ENCODE assay signal across 27 cellular contexts in genomic region chr9:36315283-36315682, GRCh38. TPM values are rescaled to one million over a fixed set of nuclear protein-coding genes. Genes with fewer than 3 reads are reported as not detected.
DNase-seq lines count a peak whose midpoint lies in the region; ATAC-seq, FAIRE-seq and TF ChIP-seq lines count a peak whose summit lies in the region.
"Had no signal": no experiment of that assay in that cellular context is flagged by ENCODE, and none has a peak within 500 bp of the region (broad histone marks: within the 10 kb centered on the region; RNA-seq: fewer than 3 reads in every experiment).

No MANE protein-coding gene starts in this region.

- H3K23ac ChIP-seq in trophoblast cell (ENCODE audit: low read length): no peak overlapping the region

- ATAC-seq in CD4-positive, CD25-positive, alpha-beta regulatory T cell (ENCODE audit: low read depth in 2 of 2): no peak
- ATAC-seq in Panc1: no peak
- ATAC-seq: activated CD8-positive, alpha-beta T cell treated with anti-CD3 and anti-CD28 coated beads, Interleukin-2, amount 10 ng/mL, durations not matched to agents 7 days and 5 days; esophagus mucosa; GM12878; naive thymus-derived CD4-positive, alpha-beta T cell had no signal

- no TSS peak for BruUV-seq in Panc1 (replicated peaks; lab: Mats Ljungman, UMichigan)

- intact Hi-C loops in Panc1 (cut with micrococcal nuclease; ENCODE audit: unreplicated experiment): no loop called here

- H3K9me3 ChIP-seq in CD4-positive, CD25-positive, alpha-beta regulatory T cell (ENCODE audit: control insufficient read depth in 2 of 2, low read length in 2 of 2): no peaks in the 10 kb centered on the region
- no peaks in the 10 kb centered on the region for H3K9me3 ChIP-seq in Panc1 (ENCODE audit: control insufficient read depth, insufficient read depth, low read depth, low read length)
- no peaks in the 10 kb centered on the region for H3K9me3 ChIP-seq in keratinocyte (ENCODE audit: control insufficient read depth, low read depth, low read length)
- peaks cover 1% of the 10 kb centered on the region for H3K9me3 ChIP-seq in trophoblast cell (ENCODE audit: insufficient read depth, low read depth, low read length)

- no peak overlapping the region for H2BK5ac ChIP-seq in trophoblast cell (ENCODE audit: low read depth, low read length, poor library complexity)

- FAIRE-seq in keratinocyte (lab: Jason Lieb, UNC): peak; percentile 63
- FAIRE-seq: GM12878, islet of Langerhans had no signal

- H2BK12ac ChIP-seq in trophoblast cell (ENCODE audit: low read length): no peak overlapping the region

- peak overlapping the region in 2 of 3 donors; percentile 69 to 82 for H3K27ac Mint-ChIP-seq in CD4-positive, CD25-positive, alpha-beta regulatory T cell
- H3K27ac Mint-ChIP-seq in progenitor cell of endocrine pancreas: peak overlapping the region; percentile 84
- H3K27ac Mint-ChIP-seq in activated CD4-positive, alpha-beta T cell treated with anti-CD3 and anti-CD28 coated beads, Interleukin-2, amount 10 ng/mL, durations not matched to agents 7 days and 5 days: no peak overlapping the region
- H3K27ac Mint-ChIP-seq: activated CD8-positive, alpha-beta T cell treated with anti-CD3 and anti-CD28 coated beads, Interleukin-2, amount 10 ng/mL, durations not matched to agents 7 days and 5 days; activated T-cell treated with anti-CD3 and anti-CD28 coated beads, Interleukin-2, amount 50 U/mL, for 24 hours; naive thymus-derived CD4-positive, alpha-beta T cell had no signal

- H3K79me1 ChIP-seq in trophoblast cell (ENCODE audit: low read length): no peaks in the 10 kb centered on the region

- H3K9me1 ChIP-seq in keratinocyte (ENCODE audit: control insufficient read depth, extremely low read depth, insufficient read depth, low read length): no peaks in the 10 kb centered on the region

- dilution Hi-C loops in keratinocyte (cut with MboI; ENCODE audit: extremely low pct_ligation_motif_present, low sequenced_read_pairs): no loop called here

- CTCF ChIA-PET in Panc1 (lab: Charles Lee): no interaction called here
- CTCF ChIA-PET in activated CD4-positive, alpha-beta T cell treated with anti-CD3 and anti-CD28 coated beads, Interleukin-2, amount 10 ng/mL, durations not matched to agents 7 days and 5 days (lab: Charles Lee): interaction anchor here (1.7 to 2.0 kb wide), 2 partner anchors 13 to 50 kb away, joined by 4 to 5 read pairs; no protein-coding TSS in a partner anchor

- no peak overlapping the region for H3K14ac ChIP-seq in trophoblast cell (ENCODE audit: low read length)

- no peak overlapping the region for H3K9ac ChIP-seq in keratinocyte (ENCODE audit: control insufficient read depth, extremely low read depth, insufficient read depth, low read length)
- no peak overlapping the region for H3K9ac ChIP-seq in trophoblast cell (ENCODE audit: low read length)
- H3K9ac ChIP-seq: parathyroid adenoma had no signal

- H2AFZ ChIP-seq in keratinocyte (ENCODE audit: control insufficient read depth, low read length): peak overlapping the region; percentile 43
- H2AFZ ChIP-seq in trophoblast cell (ENCODE audit: insufficient read depth, low read length, poor library complexity): no peak overlapping the region
- H2AFZ ChIP-seq: parathyroid adenoma had no signal

- H3K4me2 ChIP-seq in keratinocyte (ENCODE audit: control insufficient read depth, extremely low read depth, insufficient read depth, low read depth, low read length) (no peak overlapping the region), trophoblast cell (ENCODE audit: low read length) (no peak overlapping the region)

- in situ Hi-C loops in Panc1 (cut with HindIII; ENCODE audit: low pct_unique_long_range_greater_than_20kb, low sequenced_read_pairs): no loop called here

- H3K4me1 ChIP-seq in CD4-positive, CD25-positive, alpha-beta regulatory T cell (ENCODE audit: control insufficient read depth, insufficient read depth, low read length, poor library complexity, severe bottlenecking): no peaks in the 10 kb centered on the region
- H3K4me1 ChIP-seq in Panc1 (ENCODE audit: control insufficient read depth, insufficient read depth, low read length) (peaks cover 36% of the 10 kb centered on the region), keratinocyte (ENCODE audit: control insufficient read depth, extremely low read depth, insufficient read depth, low read length) (peaks cover 36% of the 10 kb centered on the region), trophoblast cell (ENCODE audit: control insufficient read depth in 1 of 2, insufficient read depth in 2 of 2, low read length in 2 of 2) (peaks cover 5 to 8% of the 10 kb centered on the region in 2 experiments)
- H3K4me1 ChIP-seq: parathyroid adenoma had no signal

- H3K79me2 ChIP-seq in keratinocyte (ENCODE audit: control insufficient read depth, insufficient read depth, low read length) (no peaks in the 10 kb centered on the region), trophoblast cell (ENCODE audit: control insufficient read depth, insufficient read depth, low read length, poor library complexity) (no peaks in the 10 kb centered on the region)
- H3K79me2 ChIP-seq: parathyroid adenoma had no signal

- H4K91ac ChIP-seq in trophoblast cell (ENCODE audit: low read depth, low read length): no peak overlapping the region

- no peak overlapping the region for H4K8ac ChIP-seq in trophoblast cell (ENCODE audit: low read depth, low read length)

- WGBS in trophoblast cell (ENCODE audit: extremely low coverage, insufficient coverage, insufficient read length): no CpG with 5 or more reads among the region's 3 CpGs

- no peak overlapping the region for H3K18ac ChIP-seq in trophoblast cell (ENCODE audit: low read length)

- H3K27me3 Mint-ChIP-seq in CD4-positive, CD25-positive, alpha-beta regulatory T cell: peaks cover 5% of the 10 kb centered on the region
- no peaks in the 10 kb centered on the region for H3K27me3 Mint-ChIP-seq in progenitor cell of endocrine pancreas
- H3K27me3 Mint-ChIP-seq in activated CD4-positive, alpha-beta T cell treated with anti-CD3 and anti-CD28 coated beads, Interleukin-2, amount 10 ng/mL, durations not matched to agents 7 days and 5 days: peaks cover 4% of the 10 kb centered on the region

- no peak overlapping the region for H3K4ac ChIP-seq in trophoblast cell (ENCODE audit: low read depth, low read length)

- H2AK5ac ChIP-seq in trophoblast cell (ENCODE audit: low read length): no peak overlapping the region

- H3K36me3 ChIP-seq in CD4-positive, CD25-positive, alpha-beta regulatory T cell (ENCODE audit: control insufficient read depth, insufficient read depth, low read length): no peaks in the 10 kb centered on the region
- no peaks in the 10 kb centered on the region for H3K36me3 ChIP-seq in Panc1 (ENCODE audit: control insufficient read depth, insufficient read depth, low read length)
- no peaks in the 10 kb centered on the region for H3K36me3 ChIP-seq in keratinocyte (ENCODE audit: control insufficient read depth in 2 of 2, extremely low read depth in 1 of 2, insufficient read depth in 2 of 2, low read length in 2 of 2)
- H3K36me3 ChIP-seq in trophoblast cell (ENCODE audit: control insufficient read depth in 1 of 2, insufficient read depth in 2 of 2, low read length in 2 of 2): no peaks in the 10 kb centered on the region

- no peak overlapping the region for H2BK120ac ChIP-seq in trophoblast cell (ENCODE audit: insufficient read depth, low read length, poor library complexity)

- H3K4me3 ChIP-seq in CD4-positive, CD25-positive, alpha-beta regulatory T cell (ENCODE audit: low read depth, low read length): no peak overlapping the region
- H3K4me3 ChIP-seq in Panc1 (ENCODE audit: low read depth in 2 of 2, low read length in 2 of 2): no peak overlapping the region
- H3K4me3 ChIP-seq in keratinocyte (ENCODE audit: control insufficient read depth in 2 of 3, extremely low read depth in 1 of 3, insufficient read depth in 2 of 3, low read depth in 1 of 3, low read length in 3 of 3): no peak overlapping the region
- no peak overlapping the region for H3K4me3 ChIP-seq in trophoblast cell (ENCODE audit: low read depth, low read length)
- H3K4me3 ChIP-seq: GM12878 had no signal

- no peak overlapping the region for H3K4me3 Mint-ChIP-seq in CD4-positive, CD25-positive, alpha-beta regulatory T cell
- no peak overlapping the region for H3K4me3 Mint-ChIP-seq in progenitor cell of endocrine pancreas (ENCODE audit: low read depth)
- H3K4me3 Mint-ChIP-seq in activated CD4-positive, alpha-beta T cell treated with anti-CD3 and anti-CD28 coated beads, Interleukin-2, amount 10 ng/mL, durations not matched to agents 7 days and 5 days: no peak overlapping the region
- H3K4me3 Mint-ChIP-seq: activated CD8-positive, alpha-beta T cell treated with anti-CD3 and anti-CD28 coated beads, Interleukin-2, amount 10 ng/mL, durations not matched to agents 7 days and 5 days; activated T-cell treated with anti-CD3 and anti-CD28 coated beads, Interleukin-2, amount 50 U/mL, for 24 hours; naive thymus-derived CD4-positive, alpha-beta T cell had no signal

- H3K36me3 Mint-ChIP-seq in CD4-positive, CD25-positive, alpha-beta regulatory T cell: no peaks in the 10 kb centered on the region
- H3K36me3 Mint-ChIP-seq in progenitor cell of endocrine pancreas (ENCODE audit: insufficient read depth): no peaks in the 10 kb centered on the region
- no peaks in the 10 kb centered on the region for H3K36me3 Mint-ChIP-seq in activated CD4-positive, alpha-beta T cell treated with anti-CD3 and anti-CD28 coated beads, Interleukin-2, amount 10 ng/mL, durations not matched to agents 7 days and 5 days (ENCODE audit: low read depth)
- H3K36me3 Mint-ChIP-seq: naive thymus-derived CD4-positive, alpha-beta T cell had no signal

- no peaks in the 10 kb centered on the region for H4K20me1 ChIP-seq in keratinocyte (ENCODE audit: control insufficient read depth, extremely low read depth, insufficient read depth, low read length)

- no peak overlapping the region for H3K27ac ChIP-seq in CD4-positive, CD25-positive, alpha-beta regulatory T cell (ENCODE audit: insufficient read depth, low read length, poor library complexity, severe bottlenecking)
- peak overlapping the region; percentile 77 for H3K27ac ChIP-seq in Panc1 (ENCODE audit: low read length)
- H3K27ac ChIP-seq in keratinocyte (ENCODE audit: control insufficient read depth, insufficient read depth, low read length): no peak overlapping the region
- H3K27ac ChIP-seq in trophoblast cell (ENCODE audit: low read depth, low read length): no peak overlapping the region
- H3K27ac ChIP-seq: parathyroid adenoma had no signal

- TF ChIP-seq CTCF in Panc1 (IDR thresholded peaks at IDR 0.05): no peak
- no peak for TF ChIP-seq CTCF in keratinocyte (optimal IDR thresholded peaks at IDR 0.05 in 1 of 3, IDR thresholded peaks at IDR 0.05 in 1 of 3, conservative IDR thresholded peaks at IDR 0.05 in 1 of 3; ENCODE audit: extremely low read depth in 1 of 3, insufficient read depth in 2 of 3, low read length in 3 of 3)
- no peak for TF ChIP-seq CTCF in progenitor cell of endocrine pancreas (IDR thresholded peaks at IDR 0.05; ENCODE audit: unreplicated experiment)

- H3K27me3 ChIP-seq in CD4-positive, CD25-positive, alpha-beta regulatory T cell (ENCODE audit: control insufficient read depth, insufficient read depth, low read length): no peaks in the 10 kb centered on the region
- H3K27me3 ChIP-seq in Panc1 (ENCODE audit: control insufficient read depth, insufficient read depth, low read length): no peaks in the 10 kb centered on the region
- no peaks in the 10 kb centered on the region for H3K27me3 ChIP-seq in keratinocyte (ENCODE audit: control insufficient read depth, extremely low read depth, insufficient read depth, low read length)
- H3K27me3 ChIP-seq in trophoblast cell (ENCODE audit: insufficient read depth, low read length): no peaks in the 10 kb centered on the region

- POLR2A ChIA-PET in Panc1 (lab: Charles Lee): no interaction called here
- POLR2A ChIA-PET in activated CD4-positive, alpha-beta T cell treated with anti-CD3 and anti-CD28 coated beads, Interleukin-2, amount 10 ng/mL, durations not matched to agents 7 days and 5 days (lab: Charles Lee): no interaction called here

- DNase-seq in CD4-positive, CD25-positive, alpha-beta regulatory T cell: no peak
- no peak for DNase-seq in Panc1 (ENCODE audit: low read depth, low spot score)
- no peak for DNase-seq in keratinocyte (ENCODE audit: low read depth, low spot score)
- DNase-seq in progenitor cell of endocrine pancreas (ENCODE audit: low spot score, unreplicated experiment): no peak
- DNase-seq in trophoblast cell: no peak
- no peak for DNase-seq in NCI-H82 treated with DMSO at 0.1 percent for 48 hours (lab: John Stamatoyannopoulos, UW; ENCODE audit: unreplicated experiment)
- no peak for DNase-seq in epidermal melanocyte (ENCODE audit: insufficient read length, low spot score)
- DNase-seq in activated CD4-positive, alpha-beta T cell treated with anti-CD3 and anti-CD28 coated beads, Interleukin-2, amount 10 ng/mL, durations not matched to agents 7 days and 5 days: no peak
- DNase-seq: activated CD8-positive, alpha-beta T cell treated with anti-CD3 and anti-CD28 coated beads, Interleukin-2, amount 10 ng/mL, durations not matched to agents 7 days and 5 days; activated naive CD4-positive, alpha-beta T cell; activated T-cell treated with anti-CD3 and anti-CD28 coated beads, Interleukin-2, amount 50 U/mL, for 24 hours; anterior cingulate cortex; DMS79 treated with DMSO at 0.1 percent for 48 hours; effector CD4-positive, alpha-beta T cell; foreskin melanocyte; hippocampal formation; Kasumi-1; naive thymus-derived CD4-positive, alpha-beta T cell; NCI-H1092; NCI-H2029; NCI-H2227 treated with DMSO at 0.1 percent for 48 hours; NCI-H748 treated with DMSO at 0.1 percent for 48 hours; Right ventricle myocardium superior had no signal

- H4K12ac ChIP-seq in trophoblast cell (ENCODE audit: low read depth, low read length): no peak overlapping the region

- peaks cover 0 to 5% (median 0%) of the 10 kb centered on the region in 4 donors for H3K4me1 Mint-ChIP-seq in CD4-positive, CD25-positive, alpha-beta regulatory T cell
- H3K4me1 Mint-ChIP-seq in progenitor cell of endocrine pancreas (ENCODE audit: low read depth): peaks cover 46% of the 10 kb centered on the region
- H3K4me1 Mint-ChIP-seq in activated CD4-positive, alpha-beta T cell treated with anti-CD3 and anti-CD28 coated beads, Interleukin-2, amount 10 ng/mL, durations not matched to agents 7 days and 5 days: no peaks in the 10 kb centered on the region

- peaks cover 0 to 2% (median 0%) of the 10 kb centered on the region in 7 donors for H3K9me3 Mint-ChIP-seq in CD4-positive, CD25-positive, alpha-beta regulatory T cell
- no peaks in the 10 kb centered on the region for H3K9me3 Mint-ChIP-seq in progenitor cell of endocrine pancreas (ENCODE audit: low read depth)
- H3K9me3 Mint-ChIP-seq in activated CD4-positive, alpha-beta T cell treated with anti-CD3 and anti-CD28 coated beads, Interleukin-2, amount 10 ng/mL, durations not matched to agents 7 days and 5 days: no peaks in the 10 kb centered on the region
- H3K9me3 Mint-ChIP-seq: activated T-cell treated with anti-CD3 and anti-CD28 coated beads, Interleukin-2, amount 50 U/mL, for 24 hours; naive thymus-derived CD4-positive, alpha-beta T cell had no signal

RNA-seq across cellular contexts. Expression of gene GNE, which starts 57.0 kb away (rescaled TPM):
- 15.7 TPM for total RNA-seq in CD4-positive, CD25-positive, alpha-beta regulatory T cell
- 1 to 10 TPM; 3.4 to 7.0 (median 5.2) TPM for polyA plus RNA-seq in CD4-positive, CD25-positive, alpha-beta regulatory T cell
- total RNA-seq in Panc1 (2021; ENCODE audit: unreplicated experiment) (107 TPM), progenitor cell of endocrine pancreas (9.9 and 12.3 TPM in 2 replicates)
- 67.0 TPM for polyA plus RNA-seq in Panc1 (2012; ENCODE audit: insufficient read length)
- 7.7 to 11.7 TPM (median 10.1 TPM) in 3 replicates for polyA plus RNA-seq in keratinocyte
- 1.1 TPM for polyA plus RNA-seq in keratinocyte (2011; ENCODE audit: low read depth)
- 6.3 and 8.9 TPM in 2 replicates for polyA plus RNA-seq in keratinocyte (2011; cell fraction: cytosol; rRNA removed)
- polyA plus RNA-seq in keratinocyte (2011; cell fraction: nucleus; rRNA removed): 12.1 and 13.5 TPM in 2 replicates
- 1.4 and 9.0 TPM in 2 replicates for polyA plus RNA-seq in keratinocyte (2012; ENCODE audit: low replicate concordance)
- 20.0 to 26.0 TPM (median 20.9 TPM) in 3 replicates for polyA minus RNA-seq in keratinocyte
- polyA minus RNA-seq in keratinocyte (2011; cell fraction: cytosol; rRNA and poly(A)+ RNA removed): 6.5 TPM
- 10.2 and 18.9 TPM in 2 replicates for polyA minus RNA-seq in keratinocyte (2011; cell fraction: nucleus; rRNA and poly(A)+ RNA removed)
- 38.9 and 42.9 TPM in 2 replicates for polyA plus RNA-seq in trophoblast cell (2013)
- 10 to 100 TPM; 14.8 to 15.8 TPM for total RNA-seq in activated CD4-positive, alpha-beta T cell treated with anti-CD3 and anti-CD28 coated beads, Interleukin-2, amount 10 ng/mL, durations not matched to agents 7 days and 5 days
